In the genomic region with DNA sequence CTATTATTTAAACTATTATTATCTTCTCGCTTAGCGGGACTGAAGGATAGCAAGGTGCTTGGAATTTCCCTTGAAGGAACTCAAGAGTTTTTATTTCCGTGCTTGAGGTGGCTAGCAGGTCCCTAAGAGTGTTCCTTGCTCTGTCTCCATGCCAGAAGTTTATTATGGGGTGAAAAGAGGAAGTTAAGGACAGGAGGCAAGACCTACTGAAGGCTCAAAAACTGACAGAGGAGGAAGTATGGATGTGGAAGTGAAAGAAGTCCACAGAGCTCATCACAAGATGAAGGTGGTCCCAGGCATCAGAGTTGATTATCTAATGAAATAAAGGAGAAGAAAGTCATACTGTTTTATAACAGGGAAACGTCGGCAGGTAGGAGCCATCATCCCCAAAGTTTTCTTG, we compare ENCODE assay signal across 11 cellular contexts. TPM values are rescaled to one million over a fixed set of nuclear protein-coding genes. Genes with fewer than 3 reads are reported as not detected.
A peak's percentile ranks its signal among the peaks of the same experiment; 100 is the strongest.
DNase-seq lines count a peak whose midpoint lies in the region; ATAC-seq and TF ChIP-seq lines count a peak whose summit lies in the region.
"Had no signal": no experiment of that assay in that cellular context is flagged by ENCODE, and none has a peak within 500 bp of the region (broad histone marks: within the 10 kb centered on the region; RNA-seq: fewer than 3 reads in every experiment).

No MANE protein-coding gene starts in this region.

- POLR2A ChIA-PET in Caco-2 (lab: Charles Lee), result no interaction called here

- peaks cover 53% of the 10 kb centered on the region for H3K4me1 Mint-ChIP-seq in Caco-2 (ENCODE audit: low read depth, unreplicated experiment)

- no peaks in the 10 kb centered on the region for H3K9me3 Mint-ChIP-seq in Caco-2 (ENCODE audit: unreplicated experiment)

- H3K27me3 ChIP-seq in Caco-2 (replicated peaks; ENCODE audit: control insufficient read depth, insufficient read depth, low read length) (no peaks in the 10 kb centered on the region), lower lobe of right lung (ENCODE audit: low read depth) (no peaks in the 10 kb centered on the region), stomach (no peaks in the 10 kb centered on the region)
- H3K27me3 ChIP-seq: cardiac muscle cell, thyroid gland had no signal

- DNase-seq in Caco-2, result no peak
- DNase-seq in SIG-M5 treated with dmso at 0.1 percent for 504 hours (lab: John Stamatoyannopoulos, UW; ENCODE audit: unreplicated experiment), result peak; percentile 97
- no peak for DNase-seq in lower lobe of right lung
- no peak for DNase-seq in COR-L47 (lab: John Stamatoyannopoulos, UW)
- no peak for DNase-seq in NCI-H1436 (lab: John Stamatoyannopoulos, UW)
- no peak for DNase-seq in stomach
- DNase-seq: kidney, thyroid gland had no signal

- BruUV-seq in Caco-2 (replicated peaks; lab: Mats Ljungman, UMichigan), result no TSS peak

- peak overlapping the region; percentile 19 for H3K27ac ChIP-seq in lower lobe of right lung
- H3K27ac ChIP-seq in stomach, result peak overlapping the region in 1 of 5 donors; percentile 14
- H3K27ac ChIP-seq: cardiac muscle cell, thyroid gland had no signal

- H3K4me1 ChIP-seq in Caco-2 (peaks cover 76% of the 10 kb centered on the region), lower lobe of right lung (peaks cover 6% of the 10 kb centered on the region), stomach (peaks cover 0 to 10% (median 3%) of the 10 kb centered on the region in 4 donors)
- H3K4me1 ChIP-seq: thyroid gland had no signal

- no peaks in the 10 kb centered on the region for H3K9me3 ChIP-seq in Caco-2
- H3K9me3 ChIP-seq in lower lobe of right lung, result no peaks in the 10 kb centered on the region
- H3K9me3 ChIP-seq in stomach, result no peaks in the 10 kb centered on the region
- H3K9me3 ChIP-seq: thyroid gland had no signal

- TF ChIP-seq POLR2A in stomach (IDR thresholded peaks at IDR 0.05), result no peak

- peaks cover 65% of the 10 kb centered on the region for H3K36me3 Mint-ChIP-seq in Caco-2 (ENCODE audit: insufficient read depth, unreplicated experiment)

- peak overlapping the region; percentile 15 for H3K4me3 Mint-ChIP-seq in Caco-2 (ENCODE audit: unreplicated experiment)

- TF ChIP-seq EP300 in stomach (IDR thresholded peaks at IDR 0.05), result no peak

- H3K4me3 ChIP-seq in Caco-2 (ENCODE audit: low read depth, low read length) (no peak overlapping the region), lower lobe of right lung (no peak overlapping the region), stomach (no peak overlapping the region)
- H3K4me3 ChIP-seq: cardiac muscle cell, thyroid gland had no signal

- ATAC-seq in HG02870 (IDR thresholded peaks at IDR 0.05; ENCODE audit: unreplicated experiment) (peak; percentile 57), lower lobe of right lung (peak; percentile 85), HG03439 (IDR thresholded peaks at IDR 0.05; ENCODE audit: unreplicated experiment) (no peak)

- WGBS in stomach, 5 donors, result 78 to 92% (median 83%) methylated on average over 5 of the region's 5 CpGs

- CTCF ChIA-PET in Caco-2 (lab: Charles Lee), result no interaction called here

- intact Hi-C loops in Caco-2 (cut with micrococcal nuclease; ENCODE audit: unreplicated experiment) (no loop called here), lower lobe of right lung (cut with DNase I) (no loop called here), stomach (cut with DNase I; ENCODE audit: low total_unique reads) (no loop called here)

- peaks cover 3% of the 10 kb centered on the region; the same call in 1 of the 2 replicates for H3K36me3 ChIP-seq in Caco-2 (ENCODE audit: control insufficient read depth, insufficient read depth, low read length)
- H3K36me3 ChIP-seq in lower lobe of right lung, result peaks cover 44% of the 10 kb centered on the region
- peaks cover 0 to 49% (median 38%) of the 10 kb centered on the region in 4 donors for H3K36me3 ChIP-seq in stomach

- no peaks in the 10 kb centered on the region for H3K27me3 Mint-ChIP-seq in Caco-2 (ENCODE audit: insufficient read depth, unreplicated experiment)

- H3K27ac Mint-ChIP-seq in Caco-2 (ENCODE audit: unreplicated experiment), result peak overlapping the region; percentile 74

- no peak for TF ChIP-seq CTCF in Caco-2 (IDR thresholded peaks at IDR 0.05; ENCODE audit: insufficient read depth in 1 of 2, low read depth in 1 of 2, low read length in 1 of 2, severe bottlenecking in 1 of 2, unreplicated experiment in 1 of 2)
- no peak for TF ChIP-seq CTCF in lower lobe of right lung (IDR thresholded peaks at IDR 0.05)
- no peak for TF ChIP-seq CTCF in stomach (IDR thresholded peaks at IDR 0.05)

RNA-seq across cellular contexts. Expression of gene MGST2, which starts 9.5 kb away (rescaled TPM):
- total RNA-seq in Caco-2 (2022) (81.7 and 88.4 TPM in 2 replicates), lower lobe of right lung (79.3 TPM), stomach (100 to 1,000 TPM in 1 of 5 donors, 10 to 100 TPM in 3, 1 to 10 TPM in 1; 7.6 to 153 (median 36.1) TPM)
- 100 to 1,000 TPM in 1 of 3 donors, 10 to 100 TPM in 2; 46.1 to 271 (median 48.4) TPM for polyA plus RNA-seq in stomach
